17 cellular contexts compared by ENCODE assay signal in genomic region chr2:152106464-152106863, GRCh38.
"Had no signal": no experiment of that assay in that cellular context is flagged by ENCODE, and none has a peak within 500 bp of the region (broad histone marks: within the 10 kb centered on the region; RNA-seq: fewer than 3 reads in every experiment).

No MANE protein-coding gene starts in this region.

- H3K36me3 Mint-ChIP-seq: immature natural killer cell; naive thymus-derived CD8-positive, alpha-beta T cell had no signal

- ATAC-seq: gastroesophageal sphincter; left colon; left ventricle myocardium superior; naive thymus-derived CD8-positive, alpha-beta T cell had no signal

- FAIRE-seq: endothelial cell of umbilical vein had no signal

- H3K4me1 ChIP-seq: gastroesophageal sphincter, sigmoid colon had no signal

- H3K4me3 Mint-ChIP-seq: dendritic cell treated with granulocyte-macrophage colony-stimulating factor and Interleukin-4, amounts not matched to agents 40 ng/mL and 50 ng/mL, for 4 days; immature natural killer cell; naive thymus-derived CD8-positive, alpha-beta T cell had no signal

- H3K27ac ChIP-seq: gastroesophageal sphincter, neutrophil, sigmoid colon, skin epidermis had no signal

- H3K4me3 ChIP-seq: gastroesophageal sphincter, lung, sigmoid colon, skin epidermis had no signal

- H3K36me3 ChIP-seq: gastroesophageal sphincter, neutrophil, sigmoid colon had no signal

- H3K9me3 Mint-ChIP-seq: dendritic cell treated with granulocyte-macrophage colony-stimulating factor and Interleukin-4, amounts not matched to agents 40 ng/mL and 50 ng/mL, for 4 days; immature natural killer cell; naive thymus-derived CD8-positive, alpha-beta T cell had no signal

- DNase-seq: glutamatergic neuron; immature natural killer cell; left colon; left ventricle myocardium superior; mesendoderm; naive thymus-derived CD8-positive, alpha-beta T cell; sigmoid colon; stimulated activated CD4-positive, alpha-beta T cell treated with anti-CD3 and anti-CD28 coated beads, Interleukin-2, amount 100 ng/mL, for 24 hours; stimulated activated CD4-positive, alpha-beta T cell treated with anti-CD3 and anti-CD28 coated beads, Interleukin-4, amount 100 ng/mL, for 4 hours; stimulated activated naive CD4-positive, alpha-beta T cell treated with Interleukin-2 at 50 U/mL for 16 hours; trophoblast cell had no signal

- H3K27ac Mint-ChIP-seq: dendritic cell treated with granulocyte-macrophage colony-stimulating factor and Interleukin-4, amounts not matched to agents 40 ng/mL and 50 ng/mL, for 4 days; immature natural killer cell; naive thymus-derived CD8-positive, alpha-beta T cell had no signal

- H3K4me1 Mint-ChIP-seq: naive thymus-derived CD8-positive, alpha-beta T cell had no signal

- H3K9me3 ChIP-seq: gastroesophageal sphincter, neutrophil, sigmoid colon had no signal
